In genomic region chr2:47751856-47752414, GRCh38 we compare ENCODE assay signal across 10 cellular contexts. TPM values are rescaled to one million over a fixed set of nuclear protein-coding genes. Genes with fewer than 3 reads are reported as not detected.
DNase-seq lines count a peak whose midpoint lies in the region; ATAC-seq, FAIRE-seq and TF ChIP-seq lines count a peak whose summit lies in the region.
"Had no signal": no experiment of that assay in that cellular context is flagged by ENCODE, and none has a peak within 500 bp of the region (broad histone marks: within the 10 kb centered on the region; RNA-seq: fewer than 3 reads in every experiment).

No MANE protein-coding gene starts in this region.

- no peak for TF ChIP-seq RAD21 in HepG2 (CRISPR knock-in tag; IDR thresholded peaks at IDR 0.05)

- H3K4me2 ChIP-seq in HepG2 (ENCODE audit: low read depth, low read length) = peak overlapping the region; percentile 75

- TF ChIP-seq CTCF in HepG2 (CRISPR knock-in tag; IDR thresholded peaks at IDR 0.05) (no peak), right lobe of liver (IDR thresholded peaks at IDR 0.05) (no peak), brain microvascular endothelial cell (IDR thresholded peaks at IDR 0.05; ENCODE audit: low read depth, low read length, missing control alignments) (no peak), uterus (IDR thresholded peaks at IDR 0.05) (no peak)

- TF ChIP-seq EP300 in HepG2 (IDR thresholded peaks at IDR 0.05; ENCODE audit: low read depth in 2 of 2, low read length in 2 of 2) = no peak
- TF ChIP-seq EP300 in HepG2 (CRISPR knock-in tag; IDR thresholded peaks at IDR 0.05; ENCODE audit: borderline replicate concordance) = no peak

- peak overlapping the region; percentile 25 for H2AFZ ChIP-seq in HepG2 (ENCODE audit: low read length)

- H3K9ac ChIP-seq in HepG2 (ENCODE audit: insufficient read depth, low read depth, low read length) = peak overlapping the region; percentile 45

- no peak for TF ChIP-seq POLR2A in HepG2 (IDR thresholded peaks at IDR 0.05; ENCODE audit: insufficient read depth in 1 of 2, low read depth in 2 of 2, low read length in 2 of 2)
- TF ChIP-seq POLR2A in right lobe of liver (IDR thresholded peaks at IDR 0.05) = no peak
- TF ChIP-seq POLR2A in uterus (IDR thresholded peaks at IDR 0.05) = no peak

- no peaks in the 10 kb centered on the region for H3K9me3 ChIP-seq in HepG2 (ENCODE audit: low read length)
- no peaks in the 10 kb centered on the region for H3K9me3 ChIP-seq in right lobe of liver
- peaks cover 0 to 6% of the 10 kb centered on the region in 2 donors for H3K9me3 ChIP-seq in uterus

- CTCF ChIA-PET in HepG2 (lab: Yijun Ruan, JAX; ENCODE audit: low intra/inter-chr PET ratio, low total read pairs) = no interaction called here

- H3K4me1 ChIP-seq in HepG2 (ENCODE audit: insufficient read depth, low read length) (peaks cover 31% of the 10 kb centered on the region), right lobe of liver (no peaks in the 10 kb centered on the region), uterus (no peaks in the 10 kb centered on the region)

- FAIRE-seq in HepG2 (lab: Jason Lieb, UNC) = no peak

- ATAC-seq in HepG2 (peak; percentile 68), right lobe of liver (no peak), HG03432 (IDR thresholded peaks at IDR 0.05; ENCODE audit: unreplicated experiment) (peak; percentile 33), HG03280 (IDR thresholded peaks at IDR 0.05; ENCODE audit: unreplicated experiment) (no peak)
- ATAC-seq: CD8-positive, alpha-beta T cell had no signal

- in situ Hi-C loops in HepG2 (cut with HindIII; ENCODE audit: extremely low pct_ligation_motif_present, low pct_unique_long_range_greater_than_20kb) (no loop called here), brain microvascular endothelial cell (cut with HindIII; ENCODE audit: low pct_ligation_motif_present, low sequenced_read_pairs) (no loop called here)

- H3K36me3 ChIP-seq in HepG2 (replicated peaks in 1 of 2; ENCODE audit: control insufficient read depth in 1 of 2, insufficient read depth in 2 of 2, low read length in 2 of 2) = no peaks in the 10 kb centered on the region
- no peaks in the 10 kb centered on the region for H3K36me3 ChIP-seq in right lobe of liver
- H3K36me3 ChIP-seq in brain microvascular endothelial cell (replicated peaks) = no peaks in the 10 kb centered on the region
- no peaks in the 10 kb centered on the region for H3K36me3 ChIP-seq in uterus

- BruUV-seq in HepG2 (replicated peaks; lab: Mats Ljungman, UMichigan) = TSS peak; percentile 94

- under 1% methylated on average over 10 of the region's 10 CpGs for WGBS in HepG2 (ENCODE audit: low lambda C conversion rate)
- WGBS in right lobe of liver (ENCODE audit: insufficient coverage, low coverage, low lambda C conversion rate, missing lambda C conversion rate) = 77% methylated on average over 7 of the region's 10 CpGs

- H3K4me3 ChIP-seq in HepG2 (replicated peaks in 1 of 3; ENCODE audit: insufficient read depth in 1 of 3, low read depth in 2 of 3, low read length in 3 of 3) (peak overlapping the region; percentile 11 to 53 (median 19); a peak in 5 of 6 replicates), right lobe of liver (no peak overlapping the region), brain microvascular endothelial cell (ENCODE audit: low read depth, low read length) (no peak overlapping the region), uterus (no peak overlapping the region)

- H3K27ac ChIP-seq in HepG2 (ENCODE audit: extremely low read length, insufficient read depth, low read length) (peak overlapping the region; percentile 32), right lobe of liver (no peak overlapping the region), brain microvascular endothelial cell (peak overlapping the region; percentile 69), temporal lobe (ENCODE audit: low read depth, low read length) (peak overlapping the region; percentile 100), uterus (no peak overlapping the region)

- H3K27me3 ChIP-seq in HepG2 (ENCODE audit: control insufficient read depth in 1 of 2, insufficient read depth in 2 of 2, low read length in 2 of 2) = no peaks in the 10 kb centered on the region
- H3K27me3 ChIP-seq in right lobe of liver = no peaks in the 10 kb centered on the region
- no peaks in the 10 kb centered on the region for H3K27me3 ChIP-seq in brain microvascular endothelial cell (replicated peaks)
- no peaks in the 10 kb centered on the region for H3K27me3 ChIP-seq in uterus

- DNase-seq in HepG2 (ENCODE audit: low spot score) (peak; percentile 48), right lobe of liver (no peak), brain microvascular endothelial cell (no peak), uterus (no peak), retina (no peak)
- DNase-seq: CD8-positive, alpha-beta T cell; NCI-H1048 had no signal

- intact Hi-C loops in HepG2 (cut with micrococcal nuclease; ENCODE audit: unreplicated experiment) (no loop called here), right lobe of liver (cut with DNase I) (no loop called here), uterus (cut with DNase I; ENCODE audit: low total_unique reads) (no loop called here)

- H3K79me2 ChIP-seq in HepG2 (ENCODE audit: insufficient read depth, low read length) = no peaks in the 10 kb centered on the region

- POLR2A ChIA-PET in HepG2 (lab: Yijun Ruan, JAX) = interaction anchor here (1.7 kb wide), 1 partner anchor 31 kb away, joined by 6 read pairs; the partner anchor contains the start of gene MSH6

- H4K20me1 ChIP-seq in HepG2 (ENCODE audit: insufficient read depth, low read length) = no peaks in the 10 kb centered on the region

TF ChIP-seq in HepG2, 621 proteins besides CTCF, POLR2A, EP300 and RAD21 (continues in another document):
- TF ChIP-seq ZNF350 (CRISPR knock-in tag; IDR thresholded peaks at IDR 0.05; ENCODE audit: borderline replicate concordance, low read depth) (peak; percentile 26; the same call in 1 of the 2 replicates), TRIM22 (IDR thresholded peaks at IDR 0.05) (no peak), MEIS1 (CRISPR knock-in tag; IDR thresholded peaks at IDR 0.05; ENCODE audit: borderline replicate concordance) (peak; percentile 58; the same call in 1 of the 2 replicates), ZNF607 (CRISPR knock-in tag; IDR thresholded peaks at IDR 0.05; ENCODE audit: borderline replicate concordance) (0 out of 2 replicates have a peak, but pooled peaks have one; percentile 61), ZFX (CRISPR knock-in tag; IDR thresholded peaks at IDR 0.05; ENCODE audit: low read depth) (peak; percentile 47; the same call in 1 of the 2 replicates), NAIF1 (CRISPR knock-in tag; IDR thresholded peaks at IDR 0.05; ENCODE audit: borderline replicate concordance) (no peak), ARID2 (CRISPR knock-in tag; IDR thresholded peaks at IDR 0.05; ENCODE audit: borderline replicate concordance) (0 out of 2 replicates have a peak, but pooled peaks have one; percentile 38), KMT2A (CRISPR knock-in tag; IDR thresholded peaks at IDR 0.05) (no peak), ZNF331 (CRISPR knock-in tag; IDR thresholded peaks at IDR 0.05) (0 out of 2 replicates have a peak, but pooled peaks have one; percentile 4), GATA4 (IDR thresholded peaks at IDR 0.05; ENCODE audit: borderline replicate concordance, low read depth) (no peak)
- TF ChIP-seq, protein P1, sequence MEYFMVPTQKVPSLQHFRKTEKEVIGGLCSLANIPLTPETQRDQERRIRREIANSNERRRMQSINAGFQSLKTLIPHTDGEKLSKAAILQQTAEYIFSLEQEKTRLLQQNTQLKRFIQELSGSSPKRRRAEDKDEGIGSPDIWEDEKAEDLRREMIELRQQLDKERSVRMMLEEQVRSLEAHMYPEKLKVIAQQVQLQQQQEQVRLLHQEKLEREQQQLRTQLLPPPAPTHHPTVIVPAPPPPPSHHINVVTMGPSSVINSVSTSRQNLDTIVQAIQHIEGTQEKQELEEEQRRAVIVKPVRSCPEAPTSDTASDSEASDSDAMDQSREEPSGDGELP (IDR thresholded peaks at IDR 0.05; ENCODE audit: borderline replicate concordance, low read depth) = peak; percentile 55; the same call in 1 of the 2 replicates

RNA-seq across cellular contexts. Expression of gene MSH6, which starts 31.0 kb away (rescaled TPM):
- 113 and 168 TPM in 2 replicates for total RNA-seq in HepG2 (2016; rRNA removed; fragmentation: Illumina TruSeq; extraction: Trizol)
- total RNA-seq in HepG2 (2016; cell fraction: cytosol; rRNA removed; fragmentation: Illumina TruSeq; extraction: Trizol; ENCODE audit: low read depth) = 5.9 and 6.7 TPM in 2 replicates
- total RNA-seq in HepG2 (2016; cell fraction: insoluble cytoplasmic fraction; rRNA removed; fragmentation: Illumina TruSeq; extraction: Trizol) = 111 and 163 TPM in 2 replicates
- total RNA-seq in HepG2 (2016; cell fraction: membrane; rRNA removed; fragmentation: Illumina TruSeq; extraction: Trizol) = 14.7 and 15.3 TPM in 2 replicates
- 64.0 and 69.2 TPM in 2 replicates for total RNA-seq in HepG2 (2016; cell fraction: nucleus; rRNA removed; fragmentation: Illumina TruSeq; extraction: Trizol)
- polyA plus RNA-seq in HepG2 (2011; rRNA removed) = 18.1 and 20.8 TPM in 2 replicates
- polyA plus RNA-seq in HepG2 (2011; cell fraction: cytosol; rRNA removed) = 9.8 and 13.1 TPM in 2 replicates
- polyA plus RNA-seq in HepG2 (2011; cell fraction: nucleus; rRNA removed) = 12.9 and 13.6 TPM in 2 replicates
- 27.8 and 54.9 TPM in 2 replicates for polyA plus RNA-seq in HepG2 (2012)
- polyA plus RNA-seq in HepG2 (2016; cell fraction: cytosol; fragmentation: Illumina TruSeq; extraction: Trizol; ENCODE audit: low read depth) = 0.76 and 1.1 TPM in 2 replicates
- 91.7 and 97.3 TPM in 2 replicates for polyA plus RNA-seq in HepG2 (2016; cell fraction: insoluble cytoplasmic fraction; fragmentation: Illumina TruSeq; extraction: Trizol; ENCODE audit: low read depth)
- 2.1 and 3.5 TPM in 2 replicates for polyA plus RNA-seq in HepG2 (2016; cell fraction: membrane; fragmentation: Illumina TruSeq; extraction: Trizol; ENCODE audit: low read depth)
- 63.1 and 63.5 TPM in 2 replicates for polyA plus RNA-seq in HepG2 (2016; cell fraction: nucleus; fragmentation: Illumina TruSeq; extraction: Trizol; ENCODE audit: insufficient read depth, low read depth)
- polyA minus RNA-seq in HepG2 (2011; rRNA and poly(A)+ RNA removed; ENCODE audit: low replicate concordance) = 14.9 and 32.3 TPM in 2 replicates
- 31.4 and 36.9 TPM in 2 replicates for polyA minus RNA-seq in HepG2 (2011; cell fraction: cytosol; rRNA and poly(A)+ RNA removed)
- 36.4 and 40.2 TPM in 2 replicates for polyA minus RNA-seq in HepG2 (2011; cell fraction: nucleus; rRNA and poly(A)+ RNA removed)
- 10 to 100 TPM; 19.7 to 34.7 (median 23.0) TPM for total RNA-seq in right lobe of liver
- 44.7 TPM for total RNA-seq in temporal lobe
- total RNA-seq in uterus = 100 to 1,000 TPM in 1 of 4 donors, 10 to 100 TPM in 3; 32.9 to 115 (median 57.7) TPM

Comparison
In these comparisons a context has a peak if more than half of its experiments do, and no peak if none do; other contexts are left out.
1. ATAC-seq: peak in HepG2 (single experiment) and HG03432 (single experiment); none in right lobe of liver (0 of 4) and HG03280 (single experiment).
2. H3K27ac ChIP-seq: peak in HepG2 (single experiment), brain microvascular endothelial cell (single experiment) and temporal lobe (single experiment); none in right lobe of liver (0 of 3) and uterus (0 of 2).
3. H3K4me3 ChIP-seq: peak in HepG2 (3 of 3); none in right lobe of liver (0 of 3), brain microvascular endothelial cell (single experiment) and uterus (0 of 2).